ENCODE assay signal across 16 cellular contexts in the genomic region with DNA sequence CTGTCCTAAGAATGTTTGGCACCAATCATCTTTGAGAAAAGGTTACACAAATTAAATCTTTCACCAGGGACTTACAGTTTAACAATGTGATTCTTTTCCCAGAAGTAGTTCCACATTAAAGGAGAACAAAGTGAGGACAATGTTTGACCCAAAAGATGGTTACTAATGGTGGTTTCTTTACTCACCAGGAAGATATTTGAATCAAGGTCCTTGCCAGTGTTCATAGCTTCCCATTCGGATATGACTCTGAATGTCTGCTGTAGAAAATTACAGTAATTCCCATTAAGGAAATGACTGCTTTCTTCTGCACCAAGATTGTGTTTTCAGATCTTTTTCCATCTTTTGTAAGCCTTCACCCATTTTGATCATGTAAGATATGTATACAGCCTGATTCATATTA.
DNase-seq lines count a peak whose midpoint lies in the region.
"Had no signal": no experiment of that assay in that cellular context is flagged by ENCODE, and none has a peak within 500 bp of the region (broad histone marks: within the 10 kb centered on the region; RNA-seq: fewer than 3 reads in every experiment).

No MANE protein-coding gene starts in this region.

- peak overlapping the region; percentile 14 for H3K4me3 ChIP-seq in skeletal muscle satellite cell (ENCODE audit: low read length)
- H3K4me3 ChIP-seq: testis had no signal

- peak; percentile 83 for DNase-seq in GM04503 (ENCODE audit: low read depth)
- peak; percentile 1 for DNase-seq in RKO (ENCODE audit: low spot score)
- peak; percentile 47 for DNase-seq in fibroblast of gingiva (ENCODE audit: low read depth)
- no peak for DNase-seq in stimulated activated CD4-positive, alpha-beta T cell treated with anti-CD3 and anti-CD28 coated beads, Interleukin-4, amount 100 ng/mL, for 4 hours
- no peak for DNase-seq in amygdala (lab: John Stamatoyannopoulos, UW)
- no peak for DNase-seq in epidermal melanocyte (ENCODE audit: insufficient read length, low spot score)
- DNase-seq: activated CD4-positive, alpha-beta T cell treated with anti-CD3 and anti-CD28 coated beads, Interleukin-2, amount 50 U/mL, for 1 hour; activated naive CD4-positive, alpha-beta T cell treated with anti-CD3 and anti-CD28 coated beads, Interleukin-2, amount 10 ng/mL, durations not matched to agents 7 days and 5 days; GOT3; kidney glomerular epithelial cell; NCI-H1694 treated with DMSO at 0.1 percent for 48 hours; NCI-H345; NK-92 treated with Interleukin-12 subunit alpha and Interleukin-12 subunit beta, amount 100 ng/mL, for 24 hours; small intestine; testis had no signal

- H3K9me3 ChIP-seq in skeletal muscle satellite cell (replicated peaks; ENCODE audit: low read length): no peaks in the 10 kb centered on the region
- H3K9me3 ChIP-seq: testis had no signal

- peak overlapping the region; percentile 51 for H3K4me2 ChIP-seq in skeletal muscle satellite cell (ENCODE audit: low read length)

- no peak overlapping the region for H3K9ac ChIP-seq in skeletal muscle satellite cell (ENCODE audit: low read depth, low read length)

- H3K36me3 ChIP-seq in skeletal muscle satellite cell (ENCODE audit: insufficient read depth, low read length): no peaks in the 10 kb centered on the region

- H3K4me1 ChIP-seq in skeletal muscle satellite cell (ENCODE audit: control insufficient read depth, insufficient read depth, low read length): peaks cover 39% of the 10 kb centered on the region
- H3K4me1 ChIP-seq: testis had no signal

- no peaks in the 10 kb centered on the region for H3K27me3 ChIP-seq in skeletal muscle satellite cell (ENCODE audit: control insufficient read depth, insufficient read depth, low read length)
- H3K27me3 ChIP-seq: testis had no signal

Comparison
In these comparisons a context has a peak if more than half of its experiments do, and no peak if none do; other contexts are left out.
1. DNase-seq: peak in GM04503 (single experiment), RKO (single experiment) and fibroblast of gingiva (single experiment); none in stimulated activated CD4-positive, alpha-beta T cell treated with anti-CD3 and anti-CD28 coated beads, Interleukin-4, amount 100 ng/mL, for 4 hours (0 of 2), amygdala (0 of 56) and epidermal melanocyte (single experiment).